In genomic region chr19:13102666-13103584, GRCh38 we compare ENCODE assay signal across 7 cellular contexts. TPM values are rescaled to one million over a fixed set of nuclear protein-coding genes. Genes with fewer than 3 reads are reported as not detected.
A peak's percentile ranks its signal among the peaks of the same experiment; 100 is the strongest.
DNase-seq lines count a peak whose midpoint lies in the region; ATAC-seq, FAIRE-seq and TF ChIP-seq lines count a peak whose summit lies in the region.

Gene LYL1 (minus strand): TSS chr19:13102858. CDS start chr19:13101171, 1,687 bp downstream.

- H3K4me3 ChIP-seq in H1 (ENCODE audit: extremely low read depth in 1 of 4, insufficient read depth in 2 of 4, low read depth in 3 of 4, low read length in 4 of 4), result peak within 1 kb of the TSS; percentile 5 to 55 (median 28); a peak in 7 of 8 replicates
- peak within 1 kb of the TSS; percentile 76 for H3K4me3 ChIP-seq in mononuclear cell (ENCODE audit: low read length)
- H3K4me3 ChIP-seq in urinary bladder (ENCODE audit: low read depth, low read length), result peak within 1 kb of the TSS; percentile 26

- H3K79me2 ChIP-seq in H1 (ENCODE audit: control insufficient read depth in 1 of 2, insufficient read depth in 2 of 2, low read length in 2 of 2), result no peaks in the 10 kb centered on the region

- 11% methylated on average over 37 of the region's 47 CpGs; no CpG with 5 or more reads in 1 of the 2 experiments for WGBS in H1 (ENCODE audit: extremely low coverage in 1 of 2, insufficient coverage in 1 of 2, insufficient read length in 1 of 2, insufficient replicate concordance in 2 of 2, low coverage in 1 of 2, low lambda C conversion rate in 2 of 2, missing lambda C conversion rate in 1 of 2), 2 experiments
- WGBS in urinary bladder, result 3% methylated on average over 47 of the region's 47 CpGs

- H4K8ac ChIP-seq in H1 (ENCODE audit: extremely low read depth, insufficient read depth, low read length), result no peak within 1 kb of the TSS; the same call in 1 of the 2 replicates

- H2AK5ac ChIP-seq in H1 (ENCODE audit: low read depth, low read length), result no peak within 1 kb of the TSS; the same call in 1 of the 2 replicates

- no peak within 1 kb of the TSS for H3K27ac ChIP-seq in H1 (ENCODE audit: low read depth, low read length)
- H3K27ac ChIP-seq in urinary bladder (ENCODE audit: low read depth), result peak within 1 kb of the TSS; percentile 31

- peaks cover 6% of the 10 kb centered on the region; the same call in 1 of the 2 replicates for H3K23me2 ChIP-seq in H1 (ENCODE audit: low read depth, low read length)

- H3K4me1 ChIP-seq in H1 (replicated peaks in 1 of 4; ENCODE audit: control insufficient read depth in 3 of 4, insufficient read depth in 4 of 4, low read length in 3 of 4), result peaks cover 0 to 25% (median 9%) of the 10 kb centered on the region in 4 experiments; a peak in 5 of 7 replicates
- H3K4me1 ChIP-seq in mononuclear cell (ENCODE audit: insufficient read depth, low read length), result peaks cover 76% of the 10 kb centered on the region
- peaks cover 3% of the 10 kb centered on the region for H3K4me1 ChIP-seq in urinary bladder (ENCODE audit: insufficient read depth)

- ATAC-seq in GM18502 (IDR thresholded peaks at IDR 0.05; ENCODE audit: poor library complexity, unreplicated experiment), result peak; percentile 45
- ATAC-seq in HG02759 (IDR thresholded peaks at IDR 0.05; ENCODE audit: unreplicated experiment), result peak; percentile 44

- no peak for TF ChIP-seq POLR2A in H1 (IDR thresholded peaks at IDR 0.05; ENCODE audit: control extremely low read depth in 1 of 2, low read depth in 2 of 2, low read length in 2 of 2)

- peak within 1 kb of the TSS; percentile 42 to 63; a peak in 3 of 4 replicates for H3K4me2 ChIP-seq in H1 (ENCODE audit: insufficient read depth in 1 of 2, low read depth in 2 of 2, low read length in 2 of 2)

- H2BK12ac ChIP-seq in H1 (ENCODE audit: low read depth, low read length), result peak within 1 kb of the TSS; percentile 68; the same call in 1 of the 2 replicates

- no peak within 1 kb of the TSS for H3K23ac ChIP-seq in H1 (ENCODE audit: insufficient read length)

- no peak within 1 kb of the TSS for H3K14ac ChIP-seq in H1 (ENCODE audit: insufficient read length)

- 0 out of 2 replicates have a peak within 1 kb of the TSS, but pooled peaks have one; percentile 72 for H2BK15ac ChIP-seq in H1 (ENCODE audit: low read length)

- peaks cover 27 to 48% (median 42%) of the 10 kb centered on the region in 4 experiments for H3K27me3 ChIP-seq in H1 (replicated peaks in 1 of 4; ENCODE audit: control insufficient read depth in 3 of 4, extremely low read depth in 1 of 4, insufficient read depth in 3 of 4, low read length in 3 of 4)
- H3K27me3 ChIP-seq in mononuclear cell (ENCODE audit: insufficient read depth, low read length), result no peaks in the 10 kb centered on the region

- TF ChIP-seq CTCF in H1 (IDR thresholded peaks at IDR 0.05; ENCODE audit: control extremely low read depth in 1 of 3, insufficient read depth in 1 of 3, low read depth in 1 of 3, low read length in 3 of 3), result no peak

- peak within 1 kb of the TSS; percentile 75 for H3K18ac ChIP-seq in H1 (ENCODE audit: extremely low read depth, low read length)

- H3K4ac ChIP-seq in H1 (replicated peaks; ENCODE audit: insufficient read length, low read depth, low read length), result peak within 1 kb of the TSS; percentile 91

- POLR2A ChIA-PET in H1 (lab: Charles Lee; ENCODE audit: partially characterized antibody), result interaction anchor here (0.7 to 11.6 kb wide), 7 partner anchors 14 to 148 kb away, joined by 3 to 141 read pairs (median 3); partner anchors contain the start of genes NACC1 and TRMT1

- no peak for TF ChIP-seq RAD21 in H1 (IDR thresholded peaks at IDR 0.05 in 1 of 2, conservative IDR thresholded peaks at IDR 0.05 in 1 of 2; ENCODE audit: low read depth in 2 of 2, low read length in 2 of 2)

- no peak within 1 kb of the TSS; a peak in 1 of 7 replicates for H3K9ac ChIP-seq in H1 (replicated peaks in 1 of 4; ENCODE audit: extremely low read depth in 1 of 4, low read depth in 3 of 4, low read length in 3 of 4)

- no peak within 1 kb of the TSS for H2BK120ac ChIP-seq in H1 (replicated peaks; ENCODE audit: low read depth, low read length)

- FAIRE-seq in H1 (lab: Jason Lieb, UNC), result no peak

- peak; percentile 94 for DNase-seq in SKM-1 treated with dmso at 0.1 percent for 144 hours (lab: John Stamatoyannopoulos, UW; ENCODE audit: unreplicated experiment)
- peak in 1 of 2 experiments; percentile 77 for DNase-seq in H1 (ENCODE audit: low read depth in 1 of 2, low spot score in 2 of 2)
- no peak for DNase-seq in NCI-H2171 treated with DMSO at 0.1 percent for 48 hours (lab: John Stamatoyannopoulos, UW)

- no peak within 1 kb of the TSS for H2BK20ac ChIP-seq in H1 (ENCODE audit: low read length)

- H2AFZ ChIP-seq in H1 (ENCODE audit: low read length), result no peak within 1 kb of the TSS; the same call in 1 of the 2 replicates

- peaks cover 0 to 16% of the 10 kb centered on the region in 2 experiments for H4K20me1 ChIP-seq in H1 (replicated peaks in 1 of 2; ENCODE audit: control insufficient read depth in 1 of 2, insufficient read depth in 2 of 2, low read length in 2 of 2)

- peak within 1 kb of the TSS; percentile 65 for H4K91ac ChIP-seq in H1 (replicated peaks; ENCODE audit: insufficient read length, low read length)

- CTCF ChIA-PET in H1 (lab: Charles Lee; ENCODE audit: partially characterized antibody), result interaction anchor here (2.0 to 5.0 kb wide), 3 partner anchors 8 to 125 kb away, joined by 8 to 47 read pairs (median 31); no protein-coding TSS in a partner anchor

- no peak for TF ChIP-seq EP300 in H1 (IDR thresholded peaks at IDR 0.05; ENCODE audit: borderline replicate concordance in 1 of 2, low read depth in 2 of 2, low read length in 2 of 2)

- H4K5ac ChIP-seq in H1 (ENCODE audit: insufficient read length, low read depth, low read length), result no peak within 1 kb of the TSS

- H3K9me3 ChIP-seq in H1 (ENCODE audit: insufficient read depth in 2 of 2, low read depth in 1 of 2, low read length in 1 of 2) (no peaks in the 10 kb centered on the region), mononuclear cell (ENCODE audit: low read depth, low read length) (no peaks in the 10 kb centered on the region)

- H3K36me3 ChIP-seq in H1 (ENCODE audit: control insufficient read depth in 2 of 4, insufficient read depth in 4 of 4, low read length in 3 of 4), result peaks cover 0 to 7% (median 4%) of the 10 kb centered on the region in 4 experiments; a peak in 2 of 8 replicates
- H3K36me3 ChIP-seq in urinary bladder (ENCODE audit: insufficient read depth), result peaks cover 2% of the 10 kb centered on the region

- no peak within 1 kb of the TSS for H3K56ac ChIP-seq in H1 (replicated peaks; ENCODE audit: insufficient read length, low read depth, low read length)

- H3K79me1 ChIP-seq in H1 (ENCODE audit: low read depth, low read length), result no peaks in the 10 kb centered on the region

- H2BK5ac ChIP-seq in H1 (ENCODE audit: low read depth, low read length), result 0 out of 2 replicates have a peak within 1 kb of the TSS, but pooled peaks have one; percentile 48

TF ChIP-seq in H1, 55 proteins besides CTCF, POLR2A, EP300 and RAD21:
- 0 out of 2 replicates have a peak, but pooled peaks have one; percentile 25 for TF ChIP-seq TAF1 (IDR thresholded peaks at IDR 0.05; ENCODE audit: low read depth, low read length)
- no peak for TF ChIP-seq NANOG (IDR thresholded peaks at IDR 0.05; ENCODE audit: insufficient read depth, low read depth, low read length, poor library complexity, severe bottlenecking)
- TF ChIP-seq SIX5 (IDR thresholded peaks at IDR 0.05; ENCODE audit: low read depth, low read length), result no peak
- no peak for TF ChIP-seq TEAD4 (IDR thresholded peaks at IDR 0.05; ENCODE audit: low read depth, low read length)
- TF ChIP-seq CBX5 (IDR thresholded peaks at IDR 0.05; ENCODE audit: low read depth, low read length), result no peak
- TF ChIP-seq USF2 (IDR thresholded peaks at IDR 0.05; ENCODE audit: low read length), result no peak
- no peak for TF ChIP-seq HDAC6 (IDR thresholded peaks at IDR 0.05; ENCODE audit: low read depth, low read length)
- TF ChIP-seq EZH2 (IDR thresholded peaks at IDR 0.05; ENCODE audit: low read depth, low read length, severe bottlenecking), result no peak
- no peak for TF ChIP-seq CTBP2 (IDR thresholded peaks at IDR 0.05; ENCODE audit: borderline replicate concordance, insufficient read depth, insufficient read length, low read length)
- peak; percentile 30; the same call in 1 of the 2 replicates for TF ChIP-seq MAX (IDR thresholded peaks at IDR 0.05)
- TF ChIP-seq PHF8 (conservative IDR thresholded peaks at IDR 0.05; ENCODE audit: low read depth, low read length), result no peak
- peak; percentile 28; the same call in 1 of the 2 replicates for TF ChIP-seq SUZ12 (IDR thresholded peaks at IDR 0.05; ENCODE audit: low read length)
- no peak for TF ChIP-seq FOSL1 (IDR thresholded peaks at IDR 0.05; ENCODE audit: insufficient read depth, low read depth, low read length)
TF ChIP-seq in H1: peak in this region for 3.

RNA-seq across cellular contexts. Expression of gene LYL1, which starts in this region (rescaled TPM):
- total RNA-seq in H1 (2021; fragmentation: NEBNext Ultra II Directional; extraction: Animal tissue kit (Norgen Biotek cat#: 25700)), result 0.58 and 0.65 TPM in 2 replicates
- 0.76 and 1.0 TPM in 2 replicates for polyA plus RNA-seq in H1 (2011; rRNA removed)
- polyA plus RNA-seq in H1 (2011; cell fraction: cytosol; rRNA removed), result 0.62 TPM
- 0.78 TPM for polyA plus RNA-seq in H1 (2011; cell fraction: nucleus; rRNA removed)
- polyA plus RNA-seq in H1 (2012, experiment 1 of 2), result 0.23 to 0.67 TPM (median 0.39 TPM) in 4 replicates
- 0.26 TPM for polyA plus RNA-seq in H1 (2012, experiment 2 of 2)
- polyA plus RNA-seq in H1 (2013, experiment 1 of 2), result 0.65 TPM
- 0.52 TPM for polyA plus RNA-seq in H1 (2013, experiment 2 of 2)
- 0.10 TPM in 1 of 2 replicates, not detected in the other for polyA minus RNA-seq in H1 (2011; rRNA and poly(A)+ RNA removed)
- polyA minus RNA-seq in H1 (2011; cell fraction: cytosol; rRNA and poly(A)+ RNA removed), result 1.2 TPM
- 0.40 TPM for polyA minus RNA-seq in H1 (2011; cell fraction: nucleus; rRNA and poly(A)+ RNA removed)
- total RNA-seq in mononuclear cell, result 20.5 TPM
- total RNA-seq in urinary bladder, result 4.8 TPM
- polyA plus RNA-seq in urinary bladder, result 15.7 TPM

Comparison
In these comparisons a context has a peak if more than half of its experiments do, and no peak if none do; other contexts are left out.
1. H3K4me3 ChIP-seq: peak in every context shown above with its lines; median percentile 76 in mononuclear cell; 28 in H1; 26 in urinary bladder.